1 cellular context compared by ENCODE assay signal in genomic region chr4:57051524-57051923, GRCh38.
TF ChIP-seq lines count a peak whose summit lies in the region.

No MANE protein-coding gene starts in this region.

TF ChIP-seq in IMR-90, 13 proteins besides CTCF, POLR2A, EP300 and RAD21:
- TF ChIP-seq BHLHE40 (IDR thresholded peaks at IDR 0.05; ENCODE audit: low read depth, low read length) (no peak), SMC3 (IDR thresholded peaks at IDR 0.05; ENCODE audit: low read depth, low read length) (no peak), ELK1 (IDR thresholded peaks at IDR 0.05; ENCODE audit: borderline replicate concordance, low read depth, low read length) (no peak), CHD1 (IDR thresholded peaks at IDR 0.05; ENCODE audit: low read depth, low read length) (no peak), FOS (IDR thresholded peaks at IDR 0.05; ENCODE audit: low read depth, low read length) (no peak), USF2 (IDR thresholded peaks at IDR 0.05; ENCODE audit: low read depth, low read length) (no peak), MAFK (IDR thresholded peaks at IDR 0.05; ENCODE audit: low read depth, low read length) (no peak), CEBPB (IDR thresholded peaks at IDR 0.05; ENCODE audit: low read depth, low read length) (no peak), RFX5 (IDR thresholded peaks at IDR 0.05; ENCODE audit: low read depth, low read length) (no peak), NFE2L2 (IDR thresholded peaks at IDR 0.05; ENCODE audit: low read depth, low read length) (no peak), RCOR1 (IDR thresholded peaks at IDR 0.05; ENCODE audit: insufficient replicate concordance, low read length) (no peak), MXI1 (IDR thresholded peaks at IDR 0.05; ENCODE audit: borderline replicate concordance, low read depth, low read length) (no peak), MAZ (IDR thresholded peaks at IDR 0.05; ENCODE audit: borderline replicate concordance, low read depth, low read length) (no peak)
